In genomic region chr20:21693322-21693721, GRCh38 we compare ENCODE assay signal across 14 cellular contexts. TPM values are rescaled to one million over a fixed set of nuclear protein-coding genes. Genes with fewer than 3 reads are reported as not detected.
A peak's percentile ranks its signal among the peaks of the same experiment; 100 is the strongest.
DNase-seq lines count a peak whose midpoint lies in the region; ATAC-seq and TF ChIP-seq lines count a peak whose summit lies in the region.
"Had no signal": no experiment of that assay in that cellular context is flagged by ENCODE, and none has a peak within 500 bp of the region (broad histone marks: within the 10 kb centered on the region; RNA-seq: fewer than 3 reads in every experiment).

No MANE protein-coding gene starts in this region.

- DNase-seq in COLO668 (lab: John Stamatoyannopoulos, UW; ENCODE audit: unreplicated experiment) (peak; percentile 14), NCI-H748 (lab: John Stamatoyannopoulos, UW; ENCODE audit: unreplicated experiment) (peak; percentile 57), iPS-NIHi11 (ENCODE audit: low spot score) (peak; percentile 65), omental fat pad (ENCODE audit: low spot score) (no peak), SKM-1 treated with dmso at 0.1 percent for 144 hours (lab: John Stamatoyannopoulos, UW; ENCODE audit: unreplicated experiment) (no peak)
- DNase-seq: activated CD8-positive, alpha-beta memory T cell treated with anti-CD3 and anti-CD28 coated beads for 24 hours; effector CD4-positive, alpha-beta T cell; EL; hypothalamus; naive B cell; stimulated activated naive CD8-positive, alpha-beta T cell treated with anti-CD3 and anti-CD28 coated beads, Interleukin-15, Interleukin-2, amounts not matched to agents 100 U/mL and 50 U/mL, for 24 hours had no signal

- peak; percentile 49; the same call in 1 of the 2 replicates for TF ChIP-seq CTCF in GM12874 (IDR thresholded peaks at IDR 0.05; ENCODE audit: insufficient read depth, low read depth, low read length)
- no peak for TF ChIP-seq CTCF in omental fat pad (IDR thresholded peaks at IDR 0.05)

- ATAC-seq in HG03097 (IDR thresholded peaks at IDR 0.05; ENCODE audit: low FRiP score, unreplicated experiment) (no peak), HG03460 (IDR thresholded peaks at IDR 0.05; ENCODE audit: unreplicated experiment) (no peak), omental fat pad (ENCODE audit: low FRiP score) (no peak)
- ATAC-seq: stimulated activated naive CD8-positive, alpha-beta T cell treated with anti-CD3 and anti-CD28 coated beads, Interleukin-15, Interleukin-2, amounts not matched to agents 100 U/mL and 50 U/mL, for 24 hours had no signal

RNA-seq across cellular contexts. Expression of gene PAX1, which starts 12.1 kb away (rescaled TPM):
- not detected for total RNA-seq in omental fat pad

Comparison
In these comparisons a context has a peak if more than half of its experiments do, and no peak if none do; other contexts are left out.
1. DNase-seq: peak in COLO668 (single experiment), NCI-H748 (single experiment) and iPS-NIHi11 (single experiment); none in omental fat pad (single experiment) and SKM-1 treated with dmso at 0.1 percent for 144 hours (single experiment).